In genomic region chr3:49616491-49616941, GRCh38 we compare ENCODE assay signal across 1 cellular context.
TF ChIP-seq lines count a peak whose summit lies in the region.

No MANE protein-coding gene starts in this region.

TF ChIP-seq in GM23338, 12 proteins besides CTCF, POLR2A, EP300 and RAD21 (continued from another document):
- no peak for TF ChIP-seq STAT1 (IDR thresholded peaks at IDR 0.05; ENCODE audit: unreplicated experiment)
- no peak for TF ChIP-seq ETS1 (IDR thresholded peaks at IDR 0.05)
- TF ChIP-seq REST (IDR thresholded peaks at IDR 0.05; ENCODE audit: unreplicated experiment): no peak
- TF ChIP-seq POLR2AphosphoS5 (IDR thresholded peaks at IDR 0.05; ENCODE audit: low read depth): no peak
- no peak for TF ChIP-seq EZH2 (IDR thresholded peaks at IDR 0.05; ENCODE audit: low read depth, unreplicated experiment)
- no peak for TF ChIP-seq CREB1 (CRISPR knock-in tag; IDR thresholded peaks at IDR 0.05; ENCODE audit: low read depth)
- no peak for TF ChIP-seq NANOG (IDR thresholded peaks at IDR 0.05; ENCODE audit: borderline replicate concordance)
